Comparison of ENCODE assay signal across 22 cellular contexts in genomic region chrX:118058924-118059323, GRCh38. TPM values are rescaled to one million over a fixed set of nuclear protein-coding genes. Genes with fewer than 3 reads are reported as not detected.
DNase-seq lines count a peak whose midpoint lies in the region; ATAC-seq, FAIRE-seq and TF ChIP-seq lines count a peak whose summit lies in the region.
"Had no signal": no experiment of that assay in that cellular context is flagged by ENCODE, and none has a peak within 500 bp of the region (broad histone marks: within the 10 kb centered on the region; RNA-seq: fewer than 3 reads in every experiment).

No MANE protein-coding gene starts in this region.

- H3K36me3 ChIP-seq in mammary epithelial cell (ENCODE audit: insufficient read depth, low read length): no peaks in the 10 kb centered on the region
- H3K36me3 ChIP-seq in breast epithelium: no peaks in the 10 kb centered on the region
- H3K36me3 ChIP-seq: BE2C had no signal

- dilution Hi-C loops in mammary epithelial cell (cut with HindIII; ENCODE audit: low sequenced_read_pairs): no loop called here

- H3K9me3 ChIP-seq in mammary epithelial cell (replicated peaks; ENCODE audit: insufficient read depth, low read length) (no peaks in the 10 kb centered on the region), breast epithelium (peaks cover 0 to 7% of the 10 kb centered on the region in 2 donors)
- H3K9me3 ChIP-seq: BE2C had no signal

- WGBS in mammary epithelial cell (ENCODE audit: low coverage, missing lambda C conversion rate): 33% methylated on average over 2 of the region's 2 CpGs

- H3K27me3 ChIP-seq in mammary epithelial cell (ENCODE audit: insufficient read depth, low read length) (no peaks in the 10 kb centered on the region), breast epithelium (no peaks in the 10 kb centered on the region), foreskin keratinocyte (no peaks in the 10 kb centered on the region)
- H3K27me3 ChIP-seq: BE2C had no signal

- ATAC-seq in foreskin keratinocyte: peak; percentile 86
- ATAC-seq: GM12878, HepG2 had no signal

- H3K4me1 ChIP-seq in mammary epithelial cell (ENCODE audit: insufficient read depth, low read length) (peaks cover 12% of the 10 kb centered on the region), breast epithelium (no peaks in the 10 kb centered on the region), foreskin keratinocyte (no peaks in the 10 kb centered on the region)
- H3K4me1 ChIP-seq: BE2C had no signal

- TF ChIP-seq CTCF in mammary epithelial cell (conservative IDR thresholded peaks at IDR 0.05 in 1 of 2, IDR thresholded peaks at IDR 0.05 in 1 of 2; ENCODE audit: extremely low read depth in 1 of 2, insufficient read depth in 1 of 2, low read depth in 1 of 2, low read length in 2 of 2): no peak
- TF ChIP-seq CTCF in breast epithelium (IDR thresholded peaks at IDR 0.05): no peak
- TF ChIP-seq CTCF in foreskin keratinocyte (conservative IDR thresholded peaks at IDR 0.05): no peak

- in situ Hi-C loops in mammary epithelial cell (cut with MboI; ENCODE audit: low sequenced_read_pairs in 2 of 2): no loop called here

- BruUV-seq in mammary epithelial cell (replicated peaks; lab: Mats Ljungman, UMichigan): no TSS peak

- H3K9ac ChIP-seq in mammary epithelial cell (ENCODE audit: insufficient read depth, low read length): no peak overlapping the region

- FAIRE-seq in colon (lab: Jason Lieb, UNC): peak; percentile 33
- FAIRE-seq: GM12878, H1, HepG2 had no signal

- intact Hi-C loops in mammary epithelial cell (cut with micrococcal nuclease) (no loop called here), breast epithelium (cut with DNase I; ENCODE audit: low total_unique reads) (no loop called here)

- no peak overlapping the region for H3K4me3 ChIP-seq in mammary epithelial cell (replicated peaks in 1 of 3; ENCODE audit: insufficient read depth in 1 of 3, low read depth in 2 of 3, low read length in 3 of 3)
- no peak overlapping the region for H3K4me3 ChIP-seq in breast epithelium
- H3K4me3 ChIP-seq: GM12878 had no signal

- peak overlapping the region; percentile 29 for H2AFZ ChIP-seq in mammary epithelial cell (ENCODE audit: low read depth, low read length)

- CTCF ChIA-PET in mammary epithelial cell (lab: Charles Lee; ENCODE audit: low non-redundant PET): interaction anchor here (0.6 kb wide), 1 partner anchor 707 kb away, joined by 3 read pairs; no protein-coding TSS in a partner anchor

- TF ChIP-seq POLR2A in breast epithelium (IDR thresholded peaks at IDR 0.05): no peak

- peak overlapping the region; percentile 25 for H3K27ac ChIP-seq in mammary epithelial cell (ENCODE audit: insufficient read depth, low read depth, low read length)
- H3K27ac ChIP-seq in breast epithelium: no peak overlapping the region
- no peak overlapping the region for H3K27ac ChIP-seq in foreskin keratinocyte

- H3K79me2 ChIP-seq in mammary epithelial cell (ENCODE audit: insufficient read depth, low read length): no peaks in the 10 kb centered on the region

- no peaks in the 10 kb centered on the region for H4K20me1 ChIP-seq in mammary epithelial cell (ENCODE audit: insufficient read depth, low read length)

- peak; percentile 40 for DNase-seq in mammary epithelial cell
- DNase-seq in breast epithelium (ENCODE audit: low spot score in 2 of 2): no peak
- DNase-seq in foreskin keratinocyte: peak; percentile 20 to 59
- no peak for DNase-seq in HCEC 1CT
- DNase-seq in superior temporal gyrus (ENCODE audit: extremely low spot score): no peak
- no peak for DNase-seq in HuH-7 (ENCODE audit: low spot score)
- DNase-seq: 8988T; BE2C; C1 segment of cervical spinal cord; CD4-positive, CD25-positive, alpha-beta regulatory T cell; CD8-positive, alpha-beta memory T cell; COR-L47; DMS 273 treated with DMSO at 0.1 percent for 48 hours; DMS53; DND-41; EL; H9 had no signal

- H3K4me2 ChIP-seq in mammary epithelial cell (ENCODE audit: insufficient read depth, low read depth, low read length): peak overlapping the region; percentile 52

RNA-seq across cellular contexts. Expression of gene KLHL13, which starts 57.7 kb away (rescaled TPM):
- total RNA-seq in mammary epithelial cell (10 to 100 TPM in 1 of 2 donors, 1 to 10 TPM in 1; 8.7 to 23.0 TPM), breast epithelium (10 to 100 TPM in 2 of 3 donors, 1 to 10 TPM in 1; 1.6 to 21.3 (median 20.2) TPM), foreskin keratinocyte (5.2 and 6.5 TPM in 2 replicates)
- polyA plus RNA-seq in mammary epithelial cell (10.5 TPM), foreskin keratinocyte (1.8 and 2.7 TPM in 2 replicates)
- 20.5 TPM for polyA minus RNA-seq in mammary epithelial cell
- total RNA-seq: G401 had no signal

Comparison
In these comparisons a context has a peak if more than half of its experiments do, and no peak if none do; other contexts are left out.
1. DNase-seq: peak in mammary epithelial cell (single experiment) and foreskin keratinocyte (2 of 2); none in breast epithelium (0 of 2), HCEC 1CT (single experiment), superior temporal gyrus (single experiment) and HuH-7 (single experiment).